ENCODE assay signal across 22 cellular contexts in genomic region chr16:62276632-62277031, GRCh38.
DNase-seq lines count a peak whose midpoint lies in the region; ATAC-seq lines count a peak whose summit lies in the region.
"Had no signal": no experiment of that assay in that cellular context is flagged by ENCODE, and none has a peak within 500 bp of the region (broad histone marks: within the 10 kb centered on the region; RNA-seq: fewer than 3 reads in every experiment).

No MANE protein-coding gene starts in this region.

- H3K4me1 ChIP-seq in HAP-1: peaks cover 18% of the 10 kb centered on the region
- peaks cover 18% of the 10 kb centered on the region for H3K4me1 ChIP-seq in neuron (ENCODE audit: insufficient read depth, low read length)
- H3K4me1 ChIP-seq: BLaER1 had no signal

- no peaks in the 10 kb centered on the region for H3K36me3 ChIP-seq in HAP-1 (replicated peaks)
- no peaks in the 10 kb centered on the region for H3K36me3 ChIP-seq in neuron (ENCODE audit: insufficient read depth, low read length)
- H3K36me3 ChIP-seq: BE2C, BLaER1 had no signal

- H3K4me3 ChIP-seq in HAP-1 (no peak overlapping the region), neuron (ENCODE audit: low read length) (no peak overlapping the region)
- H3K4me3 ChIP-seq: BLaER1 had no signal

- DNase-seq in HAP-1 (ENCODE audit: low spot score in 2 of 2) (peak; percentile 16 to 73), NCI-H69 (lab: John Stamatoyannopoulos, UW) (peak; percentile 18)
- no peak for DNase-seq in stimulated activated CD4-positive, alpha-beta T cell treated with anti-CD3 and anti-CD28 coated beads, Interleukin-2, amount 100 ng/mL, for 24 hours
- DNase-seq: 8988T; ACHN; BE2C; C1 segment of cervical spinal cord; CD4-positive, alpha-beta memory T cell; CD4-positive, CD25-positive, alpha-beta regulatory T cell; CD8-positive, alpha-beta memory T cell; COR-L47; DMS 273 treated with DMSO at 0.1 percent for 48 hours; DMS153; DMS53; DMS79; DND-41; EL; GF-D8 had no signal

- peak overlapping the region; percentile 70 for H2AFZ ChIP-seq in neuron (ENCODE audit: low read depth, low read length)

- H3K27me3 ChIP-seq in HAP-1 (ENCODE audit: low read depth) (no peaks in the 10 kb centered on the region), neuron (ENCODE audit: insufficient read depth, low read length) (no peaks in the 10 kb centered on the region)
- H3K27me3 ChIP-seq: BE2C, BLaER1 had no signal

- H3K9me3 ChIP-seq in HAP-1 (no peaks in the 10 kb centered on the region), neuron (ENCODE audit: low read length) (no peaks in the 10 kb centered on the region)
- H3K9me3 ChIP-seq: BE2C, BLaER1 had no signal

- in situ Hi-C loops in HAP-1 (cut with MboI; ENCODE audit: low sequenced_read_pairs): no loop called here

- ATAC-seq in HG02885 (IDR thresholded peaks at IDR 0.05; ENCODE audit: poor library complexity, unreplicated experiment) (no peak), HG03457 (IDR thresholded peaks at IDR 0.05; ENCODE audit: unreplicated experiment) (no peak)

Comparison
In these comparisons a context has a peak if more than half of its experiments do, and no peak if none do; other contexts are left out.
1. DNase-seq: peak in HAP-1 (2 of 2) and NCI-H69 (single experiment); none in stimulated activated CD4-positive, alpha-beta T cell treated with anti-CD3 and anti-CD28 coated beads, Interleukin-2, amount 100 ng/mL, for 24 hours (0 of 2).